8 cellular contexts compared by ENCODE assay signal in the genomic region with DNA sequence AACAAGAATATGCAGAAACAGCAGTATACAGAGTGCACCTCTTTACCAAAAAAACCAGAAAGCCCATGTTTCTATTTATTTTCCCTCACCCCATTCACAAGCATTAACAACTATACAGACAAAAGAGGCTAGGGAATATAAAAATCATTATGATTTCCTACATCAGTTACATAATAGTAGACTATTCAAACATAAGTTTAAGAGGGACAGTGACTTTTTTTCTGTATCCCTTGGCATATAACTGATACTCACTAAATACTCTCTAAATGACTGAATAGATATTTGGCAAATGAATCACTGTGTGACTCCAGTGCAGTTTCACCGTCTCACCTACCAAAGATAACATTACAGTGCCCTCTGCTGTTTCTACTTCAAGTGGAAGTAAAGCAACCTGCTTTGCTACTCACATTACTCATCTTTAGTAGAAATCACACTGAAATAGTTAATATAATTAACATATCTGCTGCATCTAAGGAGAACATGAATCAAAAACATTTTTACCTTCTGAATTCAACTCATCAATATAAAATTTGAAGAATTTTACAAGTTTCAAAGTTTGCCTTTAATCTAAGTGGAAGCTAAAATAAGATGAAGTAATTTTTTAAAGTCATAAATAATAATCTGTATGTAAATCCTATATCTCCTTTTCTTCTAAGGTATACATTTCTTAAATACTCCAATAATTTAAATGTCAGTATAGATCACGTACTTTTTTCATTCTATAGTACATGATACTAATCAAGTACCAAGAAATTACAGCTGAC.
DNase-seq lines count a peak whose midpoint lies in the region; ATAC-seq and TF ChIP-seq lines count a peak whose summit lies in the region.

No MANE protein-coding gene starts in this region.

- TF ChIP-seq CTCF in GM23338 (conservative IDR thresholded peaks at IDR 0.05; ENCODE audit: low read depth in 2 of 2) (peak; percentile 75 to 76), breast epithelium (IDR thresholded peaks at IDR 0.05) (peak in 2 of 3 donors; percentile 49 to 51), tibial artery (IDR thresholded peaks at IDR 0.05) (peak; percentile 37 to 39)

- H3K27ac Mint-ChIP-seq in GM23338: 0 out of 2 replicates have a peak overlapping the region, but pooled peaks have one; percentile 30

- peak; percentile 2 to 44 (median 10) for DNase-seq in stimulated activated CD4-positive, alpha-beta T cell treated with anti-CD3 and anti-CD28 coated beads, Interleukin-12 subunit alpha, Interleukin-12 subunit beta, amount 100 ng/mL, for 48 hours (ENCODE audit: low read depth in 2 of 3, low spot score in 1 of 3)
- no peak for DNase-seq in stimulated activated CD4-positive, alpha-beta T cell treated with anti-CD3 and anti-CD28 coated beads, Interleukin-2, amount 100 ng/mL, for 48 hours
- DNase-seq in GM23338 (ENCODE audit: low spot score) (peak; percentile 77), HuH-7.5 (ENCODE audit: low spot score) (peak; percentile 23), OCI-M1 (lab: John Stamatoyannopoulos, UW) (peak; percentile 67), breast epithelium (ENCODE audit: low spot score in 2 of 2) (no peak), kidney tubule cell (ENCODE audit: low spot score) (peak; percentile 95), tibial artery (no peak)

- H3K27me3 ChIP-seq in GM23338 (ENCODE audit: insufficient read depth): no peaks in the 10 kb centered on the region
- H3K27me3 ChIP-seq in breast epithelium: no peaks in the 10 kb centered on the region
- no peaks in the 10 kb centered on the region for H3K27me3 ChIP-seq in tibial artery

- H3K4me2 ChIP-seq in GM23338: no peak overlapping the region

- intact Hi-C loops in breast epithelium (cut with DNase I; ENCODE audit: low total_unique reads) (no loop called here), tibial artery (cut with DNase I; ENCODE audit: low total_unique reads) (no loop called here)

- H3K27ac ChIP-seq in GM23338 (ENCODE audit: low read depth) (no peak overlapping the region), breast epithelium (no peak overlapping the region), tibial artery (no peak overlapping the region)

- H3K27me3 Mint-ChIP-seq in GM23338 (ENCODE audit: insufficient read depth, low read depth, poor library complexity): peaks cover 1% of the 10 kb centered on the region

- no peaks in the 10 kb centered on the region for H4K20me1 ChIP-seq in GM23338 (replicated peaks; ENCODE audit: insufficient read depth)

- peaks cover under 1% of the 10 kb centered on the region; the same call in 1 of the 3 replicates for H3K4me1 Mint-ChIP-seq in GM23338

- ATAC-seq in GM23338: peak; percentile 91

- no peak overlapping the region for H3K4me3 Mint-ChIP-seq in GM23338

- no peaks in the 10 kb centered on the region for H3K36me3 Mint-ChIP-seq in GM23338 (ENCODE audit: low read depth)

- H3K9me3 Mint-ChIP-seq in GM23338: no peaks in the 10 kb centered on the region

- no peaks in the 10 kb centered on the region; the same call in 1 of the 2 replicates for H3K4me1 ChIP-seq in GM23338 (ENCODE audit: insufficient read depth)
- peaks cover 0 to 4% of the 10 kb centered on the region in 2 donors for H3K4me1 ChIP-seq in breast epithelium
- H3K4me1 ChIP-seq in tibial artery: peaks cover 0 to 12% (median 0%) of the 10 kb centered on the region in 4 donors

- TF ChIP-seq POLR2A in breast epithelium (IDR thresholded peaks at IDR 0.05): no peak

- no peaks in the 10 kb centered on the region for H3F3A ChIP-seq in GM23338 (replicated peaks; ENCODE audit: low read depth)

- H3K36me3 ChIP-seq in GM23338 (ENCODE audit: insufficient read depth) (no peaks in the 10 kb centered on the region), breast epithelium (no peaks in the 10 kb centered on the region), tibial artery (no peaks in the 10 kb centered on the region)

- no peaks in the 10 kb centered on the region for H3K9me3 ChIP-seq in breast epithelium
- H3K9me3 ChIP-seq in tibial artery: no peaks in the 10 kb centered on the region

- H2AFZ ChIP-seq in GM23338: no peak overlapping the region

- H3K9me2 ChIP-seq in GM23338 (ENCODE audit: insufficient read depth): no peaks in the 10 kb centered on the region

- no peaks in the 10 kb centered on the region; the same call in none of the 2 replicates for H3K79me2 ChIP-seq in GM23338 (replicated peaks; ENCODE audit: insufficient read depth)

- H3K4me3 ChIP-seq in GM23338 (no peak overlapping the region), breast epithelium (no peak overlapping the region), tibial artery (no peak overlapping the region)

TF ChIP-seq in GM23338, 12 proteins besides CTCF, POLR2A, EP300 and RAD21 (continues in another document):
- TF ChIP-seq, protein P1, sequence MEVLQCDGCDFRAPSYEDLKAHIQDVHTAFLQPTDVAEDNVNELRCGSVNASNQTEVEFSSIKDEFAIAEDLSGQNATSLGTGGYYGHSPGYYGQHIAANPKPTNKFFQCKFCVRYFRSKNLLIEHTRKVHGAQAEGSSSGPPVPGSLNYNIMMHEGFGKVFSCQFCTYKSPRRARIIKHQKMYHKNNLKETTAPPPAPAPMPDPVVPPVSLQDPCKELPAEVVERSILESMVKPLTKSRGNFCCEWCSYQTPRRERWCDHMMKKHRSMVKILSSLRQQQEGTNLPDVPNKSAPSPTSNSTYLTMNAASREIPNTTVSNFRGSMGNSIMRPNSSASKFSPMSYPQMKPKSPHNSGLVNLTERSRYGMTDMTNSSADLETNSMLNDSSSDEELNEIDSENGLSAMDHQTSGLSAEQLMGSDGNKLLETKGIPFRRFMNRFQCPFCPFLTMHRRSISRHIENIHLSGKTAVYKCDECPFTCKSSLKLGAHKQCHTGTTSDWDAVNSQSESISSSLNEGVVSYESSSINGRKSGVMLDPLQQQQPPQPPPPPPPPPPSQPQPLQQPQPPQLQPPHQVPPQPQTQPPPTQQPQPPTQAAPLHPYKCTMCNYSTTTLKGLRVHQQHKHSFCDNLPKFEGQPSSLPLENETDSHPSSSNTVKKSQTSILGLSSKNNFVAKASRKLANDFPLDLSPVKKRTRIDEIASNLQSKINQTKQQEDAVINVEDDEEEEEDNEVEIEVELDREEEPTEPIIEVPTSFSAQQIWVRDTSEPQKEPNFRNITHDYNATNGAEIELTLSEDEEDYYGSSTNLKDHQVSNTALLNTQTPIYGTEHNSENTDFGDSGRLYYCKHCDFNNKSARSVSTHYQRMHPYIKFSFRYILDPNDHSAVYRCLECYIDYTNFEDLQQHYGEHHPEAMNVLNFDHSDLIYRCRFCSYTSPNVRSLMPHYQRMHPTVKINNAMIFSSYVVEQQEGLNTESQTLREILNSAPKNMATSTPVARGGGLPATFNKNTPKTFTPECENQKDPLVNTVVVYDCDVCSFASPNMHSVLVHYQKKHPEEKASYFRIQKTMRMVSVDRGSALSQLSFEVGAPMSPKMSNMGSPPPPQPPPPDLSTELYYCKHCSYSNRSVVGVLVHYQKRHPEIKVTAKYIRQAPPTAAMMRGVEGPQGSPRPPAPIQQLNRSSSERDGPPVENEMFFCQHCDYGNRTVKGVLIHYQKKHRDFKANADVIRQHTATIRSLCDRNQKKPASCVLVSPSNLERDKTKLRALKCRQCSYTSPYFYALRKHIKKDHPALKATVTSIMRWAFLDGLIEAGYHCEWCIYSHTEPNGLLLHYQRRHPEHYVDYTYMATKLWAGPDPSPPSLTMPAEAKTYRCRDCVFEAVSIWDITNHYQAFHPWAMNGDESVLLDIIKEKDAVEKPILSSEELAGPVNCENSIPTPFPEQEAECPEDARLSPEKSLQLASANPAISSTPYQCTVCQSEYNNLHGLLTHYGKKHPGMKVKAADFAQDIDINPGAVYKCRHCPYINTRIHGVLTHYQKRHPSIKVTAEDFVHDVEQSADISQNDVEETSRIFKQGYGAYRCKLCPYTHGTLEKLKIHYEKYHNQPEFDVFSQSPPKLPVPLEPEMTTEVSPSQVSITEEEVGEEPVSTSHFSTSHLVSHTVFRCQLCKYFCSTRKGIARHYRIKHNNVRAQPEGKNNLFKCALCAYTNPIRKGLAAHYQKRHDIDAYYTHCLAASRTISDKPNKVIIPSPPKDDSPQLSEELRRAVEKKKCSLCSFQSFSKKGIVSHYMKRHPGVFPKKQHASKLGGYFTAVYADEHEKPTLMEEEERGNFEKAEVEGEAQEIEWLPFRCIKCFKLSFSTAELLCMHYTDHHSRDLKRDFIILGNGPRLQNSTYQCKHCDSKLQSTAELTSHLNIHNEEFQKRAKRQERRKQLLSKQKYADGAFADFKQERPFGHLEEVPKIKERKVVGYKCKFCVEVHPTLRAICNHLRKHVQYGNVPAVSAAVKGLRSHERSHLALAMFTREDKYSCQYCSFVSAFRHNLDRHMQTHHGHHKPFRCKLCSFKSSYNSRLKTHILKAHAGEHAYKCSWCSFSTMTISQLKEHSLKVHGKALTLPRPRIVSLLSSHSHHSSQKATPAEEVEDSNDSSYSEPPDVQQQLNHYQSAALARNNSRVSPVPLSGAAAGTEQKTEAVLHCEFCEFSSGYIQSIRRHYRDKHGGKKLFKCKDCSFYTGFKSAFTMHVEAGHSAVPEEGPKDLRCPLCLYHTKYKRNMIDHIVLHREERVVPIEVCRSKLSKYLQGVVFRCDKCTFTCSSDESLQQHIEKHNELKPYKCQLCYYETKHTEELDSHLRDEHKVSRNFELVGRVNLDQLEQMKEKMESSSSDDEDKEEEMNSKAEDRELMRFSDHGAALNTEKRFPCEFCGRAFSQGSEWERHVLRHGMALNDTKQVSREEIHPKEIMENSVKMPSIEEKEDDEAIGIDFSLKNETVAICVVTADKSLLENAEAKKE (CRISPR knock-in tag; IDR thresholded peaks at IDR 0.05): no peak
- no peak for TF ChIP-seq STAT1 (IDR thresholded peaks at IDR 0.05; ENCODE audit: unreplicated experiment)
- TF ChIP-seq NANOG (IDR thresholded peaks at IDR 0.05; ENCODE audit: borderline replicate concordance): no peak
- TF ChIP-seq ZNF114 (CRISPR knock-in tag; IDR thresholded peaks at IDR 0.05): no peak
- TF ChIP-seq, protein P2, sequence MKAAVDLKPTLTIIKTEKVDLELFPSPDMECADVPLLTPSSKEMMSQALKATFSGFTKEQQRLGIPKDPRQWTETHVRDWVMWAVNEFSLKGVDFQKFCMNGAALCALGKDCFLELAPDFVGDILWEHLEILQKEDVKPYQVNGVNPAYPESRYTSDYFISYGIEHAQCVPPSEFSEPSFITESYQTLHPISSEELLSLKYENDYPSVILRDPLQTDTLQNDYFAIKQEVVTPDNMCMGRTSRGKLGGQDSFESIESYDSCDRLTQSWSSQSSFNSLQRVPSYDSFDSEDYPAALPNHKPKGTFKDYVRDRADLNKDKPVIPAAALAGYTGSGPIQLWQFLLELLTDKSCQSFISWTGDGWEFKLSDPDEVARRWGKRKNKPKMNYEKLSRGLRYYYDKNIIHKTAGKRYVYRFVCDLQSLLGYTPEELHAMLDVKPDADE (IDR thresholded peaks at IDR 0.05): no peak
- TF ChIP-seq ZNF331 (CRISPR knock-in tag; IDR thresholded peaks at IDR 0.05; ENCODE audit: low read depth): no peak
- no peak for TF ChIP-seq CREB1 (CRISPR knock-in tag; IDR thresholded peaks at IDR 0.05; ENCODE audit: low read depth)

Comparison
In these comparisons a context has a peak if more than half of its experiments do, and no peak if none do; other contexts are left out.
1. DNase-seq: peak in stimulated activated CD4-positive, alpha-beta T cell treated with anti-CD3 and anti-CD28 coated beads, Interleukin-12 subunit alpha, Interleukin-12 subunit beta, amount 100 ng/mL, for 48 hours (3 of 3), GM23338 (single experiment), HuH-7.5 (single experiment), OCI-M1 (single experiment) and kidney tubule cell (single experiment); none in stimulated activated CD4-positive, alpha-beta T cell treated with anti-CD3 and anti-CD28 coated beads, Interleukin-2, amount 100 ng/mL, for 48 hours (0 of 2), breast epithelium (0 of 2) and tibial artery (0 of 2).
2. Peak in every context shown above with its lines, with median percentiles within 50 percentile points of each other: CTCF ChIP-seq.